ENCODE assay signal across 8 cellular contexts in the genomic region with DNA sequence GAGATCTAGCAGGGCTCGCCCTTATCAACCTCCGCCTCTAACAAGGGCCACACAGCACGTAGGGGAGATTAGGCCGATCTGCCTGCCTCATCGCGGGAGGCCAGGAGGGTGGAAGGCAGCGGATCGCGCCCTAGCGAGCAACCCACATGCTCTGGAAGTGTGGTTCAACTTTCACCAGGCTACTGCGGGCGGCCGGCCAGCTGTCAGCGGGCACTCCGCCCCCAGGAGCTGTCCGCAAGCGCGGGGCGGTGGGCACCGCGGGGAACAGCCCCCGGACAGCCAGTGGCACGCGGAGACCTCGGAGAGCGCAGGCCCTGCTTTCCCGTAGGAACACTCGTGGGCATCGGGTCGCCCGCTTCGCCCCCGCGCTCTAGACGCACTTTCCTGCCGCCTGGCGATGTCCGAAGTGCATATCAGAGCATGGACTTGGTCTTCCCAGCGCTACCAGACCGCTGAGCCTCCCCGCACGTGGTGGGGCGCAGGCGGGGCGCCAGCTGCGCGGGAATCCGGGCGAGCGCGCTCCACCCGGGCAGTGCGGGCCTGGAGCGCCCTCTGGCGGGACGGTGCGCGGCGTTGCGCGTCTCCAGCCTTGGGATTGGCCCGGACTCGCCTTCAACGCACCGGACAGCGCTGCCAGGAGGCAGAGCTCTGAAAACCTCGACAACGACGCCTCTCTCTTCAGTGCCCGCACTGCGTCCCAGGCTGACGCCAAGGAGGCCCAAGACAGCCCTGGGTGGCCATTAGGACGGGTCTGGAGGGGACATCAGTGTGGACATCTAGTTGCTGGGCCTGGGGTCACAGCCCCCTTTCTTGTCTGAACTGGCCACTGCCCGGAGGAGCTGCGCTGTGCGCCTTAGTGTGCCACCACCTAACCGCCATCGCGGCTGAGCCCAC. TPM values are rescaled to one million over a fixed set of nuclear protein-coding genes. Genes with fewer than 3 reads are reported as not detected.
DNase-seq lines count a peak whose midpoint lies in the region; ATAC-seq and TF ChIP-seq lines count a peak whose summit lies in the region.

No MANE protein-coding gene starts in this region.

- no peaks in the 10 kb centered on the region for H3K9me3 Mint-ChIP-seq in nephron
- no peaks in the 10 kb centered on the region for H3K9me3 Mint-ChIP-seq in stimulated activated memory B cell treated with anti-CD40 and anti-IgM and Interleukin-4, amounts not matched to agents 10 μg/mL and 1 μg/mL and 100 μg/mL, for 72 hours

- in situ Hi-C loops in G401 (cut with HindIII; ENCODE audit: low sequenced_read_pairs), result no loop called here
- in situ Hi-C loops in KBM-7 (cut with MboI; ENCODE audit: low pct_unique_long_range_greater_than_20kb, low sequenced_read_pairs), result no loop called here

- peak overlapping the region; percentile 41 for H3K4me3 ChIP-seq in fibroblast of villous mesenchyme (ENCODE audit: low read depth, low read length)

- no peak overlapping the region for H3K27ac Mint-ChIP-seq in nephron
- peak overlapping the region; percentile 43 for H3K27ac Mint-ChIP-seq in stimulated activated memory B cell treated with anti-CD40 and anti-IgM and Interleukin-4, amounts not matched to agents 10 μg/mL and 1 μg/mL and 100 μg/mL, for 72 hours

- peak overlapping the region; percentile 61 to 75 (median 69) for H3K4me3 Mint-ChIP-seq in nephron
- peak overlapping the region; percentile 61 for H3K4me3 Mint-ChIP-seq in stimulated activated memory B cell treated with anti-CD40 and anti-IgM and Interleukin-4, amounts not matched to agents 10 μg/mL and 1 μg/mL and 100 μg/mL, for 72 hours

- DNase-seq in G401 (ENCODE audit: low spot score) (peak; percentile 79), KBM-7 (peak; percentile 89), RPMI8226 (peak; percentile 84), fibroblast of villous mesenchyme (ENCODE audit: low read depth) (peak; percentile 77)
- DNase-seq in activated effector memory CD4-positive, alpha-beta T cell treated with anti-CD3 and anti-CD28 coated beads, Interleukin-2, amount 50 U/mL, for 16 hours, result peak; percentile 93

- peak; percentile 91 for TF ChIP-seq CTCF in fibroblast of villous mesenchyme (IDR thresholded peaks at IDR 0.05; ENCODE audit: insufficient read depth, low read depth, low read length)
- peak; percentile 92 to 99 (median 97) for TF ChIP-seq CTCF in nephron (IDR thresholded peaks at IDR 0.05; ENCODE audit: unreplicated experiment in 3 of 3)

- H3K27me3 Mint-ChIP-seq in nephron (ENCODE audit: low read depth), result peaks cover 61% of the 10 kb centered on the region
- H3K27me3 Mint-ChIP-seq in stimulated activated memory B cell treated with anti-CD40 and anti-IgM and Interleukin-4, amounts not matched to agents 10 μg/mL and 1 μg/mL and 100 μg/mL, for 72 hours, result peaks cover 58% of the 10 kb centered on the region

- H3K4me1 Mint-ChIP-seq in nephron, result peaks cover 20% of the 10 kb centered on the region
- peaks cover 46% of the 10 kb centered on the region for H3K4me1 Mint-ChIP-seq in stimulated activated memory B cell treated with anti-CD40 and anti-IgM and Interleukin-4, amounts not matched to agents 10 μg/mL and 1 μg/mL and 100 μg/mL, for 72 hours

- peaks cover 8% of the 10 kb centered on the region for H3K36me3 Mint-ChIP-seq in nephron (ENCODE audit: low read depth)
- no peaks in the 10 kb centered on the region for H3K36me3 Mint-ChIP-seq in stimulated activated memory B cell treated with anti-CD40 and anti-IgM and Interleukin-4, amounts not matched to agents 10 μg/mL and 1 μg/mL and 100 μg/mL, for 72 hours

- ATAC-seq in stimulated activated memory B cell treated with anti-CD40 and anti-IgM and Interleukin-4, amounts not matched to agents 10 μg/mL and 1 μg/mL and 100 μg/mL, for 72 hours, result peak; percentile 79
- ATAC-seq in GM21390 (IDR thresholded peaks at IDR 0.05; ENCODE audit: unreplicated experiment), result no peak

RNA-seq across cellular contexts. Expression of a gene that starts 3.6 kb away (rescaled TPM):
- 46.7 and 72.4 TPM in 2 replicates for total RNA-seq in G401 (2014; rRNA removed; shearing (Covaris generic))
- total RNA-seq in fibroblast of villous mesenchyme, result 15.5 and 17.7 TPM in 2 replicates

RNA-seq across cellular contexts. Expression of a gene that starts 51.8 kb away (rescaled TPM):
- total RNA-seq in G401 (2014; rRNA removed; shearing (Covaris generic)), result 38.7 and 51.8 TPM in 2 replicates
- total RNA-seq in fibroblast of villous mesenchyme, result 50.1 and 52.8 TPM in 2 replicates

RNA-seq across cellular contexts. Expression of a gene that starts 51.9 kb away (rescaled TPM):
- total RNA-seq in G401 (2014; rRNA removed; shearing (Covaris generic)), result 3.8 and 9.0 TPM in 2 replicates
- total RNA-seq in fibroblast of villous mesenchyme, result 8.6 and 8.7 TPM in 2 replicates
